In genomic region chr18:78738076-78738690, GRCh38 we compare ENCODE assay signal across 20 cellular contexts.
DNase-seq lines count a peak whose midpoint lies in the region; ATAC-seq, FAIRE-seq and TF ChIP-seq lines count a peak whose summit lies in the region.
"Had no signal": no experiment of that assay in that cellular context is flagged by ENCODE, and none has a peak within 500 bp of the region (broad histone marks: within the 10 kb centered on the region; RNA-seq: fewer than 3 reads in every experiment).

No MANE protein-coding gene starts in this region.

- peaks cover 12% of the 10 kb centered on the region; the same call in 1 of the 2 replicates for H3K23me2 ChIP-seq in H1 (ENCODE audit: low read depth, low read length)

- H3K4me1 Mint-ChIP-seq in stimulated activated naive CD8-positive, alpha-beta T cell treated with anti-CD3 and anti-CD28 coated beads, Interleukin-15, amount 100 ng/mL, for 72 hours = no peaks in the 10 kb centered on the region
- H3K4me1 Mint-ChIP-seq: CD4-positive, CD25-positive, alpha-beta regulatory T cell had no signal

- H4K20me1 ChIP-seq in H1 (replicated peaks in 1 of 2; ENCODE audit: control insufficient read depth in 1 of 2, insufficient read depth in 2 of 2, low read length in 2 of 2) (peaks cover 0 to 5% of the 10 kb centered on the region in 2 experiments), GM23248 (ENCODE audit: insufficient read depth) (no peaks in the 10 kb centered on the region)

- H2BK20ac ChIP-seq in H1 (ENCODE audit: low read length) = no peak overlapping the region

- peaks cover 6% of the 10 kb centered on the region for H3K27me3 Mint-ChIP-seq in stimulated activated naive CD8-positive, alpha-beta T cell treated with anti-CD3 and anti-CD28 coated beads, Interleukin-15, amount 100 ng/mL, for 72 hours

- FAIRE-seq in H1 (lab: Jason Lieb, UNC) = no peak

- H3K27ac ChIP-seq in H1 (ENCODE audit: low read depth, low read length) = no peak overlapping the region
- H3K27ac ChIP-seq in trophoblast cell (ENCODE audit: low read depth, low read length) = no peak overlapping the region
- H3K27ac ChIP-seq in GM23248 = no peak overlapping the region
- H3K27ac ChIP-seq: SJSA1 had no signal

- no peaks in the 10 kb centered on the region for H3K79me2 ChIP-seq in H1 (ENCODE audit: control insufficient read depth in 1 of 2, insufficient read depth in 2 of 2, low read length in 2 of 2)
- H3K79me2 ChIP-seq in trophoblast cell (ENCODE audit: control insufficient read depth, insufficient read depth, low read length, poor library complexity) = no peaks in the 10 kb centered on the region
- no peaks in the 10 kb centered on the region for H3K79me2 ChIP-seq in GM23248 (ENCODE audit: insufficient read depth)

- 87% methylated on average over 5 of the region's 5 CpGs; no CpG with 5 or more reads in 1 of the 2 experiments for WGBS in H1 (ENCODE audit: extremely low coverage in 1 of 2, insufficient coverage in 1 of 2, insufficient read length in 1 of 2, insufficient replicate concordance in 2 of 2, low coverage in 1 of 2, low lambda C conversion rate in 2 of 2, missing lambda C conversion rate in 1 of 2), 2 experiments
- WGBS in trophoblast cell (ENCODE audit: extremely low coverage, insufficient coverage, insufficient read length) = no CpG with 5 or more reads among the region's 5 CpGs
- 37 to 63% methylated on average over 4 to 5 of the region's 5 CpGs for WGBS in GM23248 (ENCODE audit: low coverage in 1 of 2, low lambda C conversion rate in 2 of 2, missing lambda C conversion rate in 2 of 2), 2 experiments

- H3K4me2 ChIP-seq in H1 (ENCODE audit: insufficient read depth in 1 of 2, low read depth in 2 of 2, low read length in 2 of 2) = no peak overlapping the region
- no peak overlapping the region for H3K4me2 ChIP-seq in trophoblast cell (ENCODE audit: low read length)
- no peak overlapping the region for H3K4me2 ChIP-seq in GM23248 (ENCODE audit: unreplicated experiment)

- H3K27ac Mint-ChIP-seq in stimulated activated naive CD8-positive, alpha-beta T cell treated with anti-CD3 and anti-CD28 coated beads, Interleukin-15, amount 100 ng/mL, for 72 hours = peak overlapping the region; percentile 1 to 30
- H3K27ac Mint-ChIP-seq: CD4-positive, CD25-positive, alpha-beta regulatory T cell had no signal

- CTCF ChIA-PET in H1 (lab: Charles Lee; ENCODE audit: partially characterized antibody) = interaction anchor here (0.9 to 1.2 kb wide), 4 partner anchors 15 to 138 kb away, joined by 3 to 4 read pairs (median 4); no protein-coding TSS in a partner anchor

- H4K8ac ChIP-seq in H1 (ENCODE audit: extremely low read depth, insufficient read depth, low read length) = no peak overlapping the region
- no peak overlapping the region for H4K8ac ChIP-seq in trophoblast cell (ENCODE audit: low read depth, low read length)

- H3K27me3 ChIP-seq in H1 (replicated peaks in 1 of 4; ENCODE audit: control insufficient read depth in 3 of 4, extremely low read depth in 1 of 4, insufficient read depth in 3 of 4, low read length in 3 of 4) (no peaks in the 10 kb centered on the region), trophoblast cell (ENCODE audit: insufficient read depth, low read length) (no peaks in the 10 kb centered on the region), GM23248 (replicated peaks; ENCODE audit: insufficient read depth) (no peaks in the 10 kb centered on the region)
- H3K27me3 ChIP-seq: SJSA1 had no signal

- H2BK12ac ChIP-seq in H1 (ENCODE audit: low read depth, low read length) (0 out of 2 replicates have a peak overlapping the region, but pooled peaks have one; percentile 17), trophoblast cell (ENCODE audit: low read length) (no peak overlapping the region)

- H3K4ac ChIP-seq in H1 (replicated peaks; ENCODE audit: insufficient read length, low read depth, low read length) = no peak overlapping the region
- no peak overlapping the region for H3K4ac ChIP-seq in trophoblast cell (ENCODE audit: low read depth, low read length)

- no peak overlapping the region for H4K12ac ChIP-seq in trophoblast cell (ENCODE audit: low read depth, low read length)

- H3K18ac ChIP-seq in H1 (ENCODE audit: extremely low read depth, low read length) (peak overlapping the region; percentile 19; the same call in 1 of the 2 replicates), trophoblast cell (ENCODE audit: low read length) (no peak overlapping the region)

- H3K36me3 ChIP-seq in H1 (ENCODE audit: control insufficient read depth in 2 of 4, insufficient read depth in 4 of 4, low read length in 3 of 4) (no peaks in the 10 kb centered on the region), trophoblast cell (ENCODE audit: control insufficient read depth in 1 of 2, insufficient read depth in 2 of 2, low read length in 2 of 2) (no peaks in the 10 kb centered on the region), GM23248 (ENCODE audit: low read depth) (no peaks in the 10 kb centered on the region)
- H3K36me3 ChIP-seq: SJSA1 had no signal

- H3K9me2 ChIP-seq in GM23248 (ENCODE audit: insufficient read depth) = no peaks in the 10 kb centered on the region

- H3K9me3 ChIP-seq in H1 (ENCODE audit: insufficient read depth in 2 of 2, low read depth in 1 of 2, low read length in 1 of 2) = no peaks in the 10 kb centered on the region
- peaks cover 8% of the 10 kb centered on the region for H3K9me3 ChIP-seq in trophoblast cell (ENCODE audit: insufficient read depth, low read depth, low read length)
- H3K9me3 ChIP-seq in GM23248 (ENCODE audit: low read depth) = no peaks in the 10 kb centered on the region

- peaks cover 0 to 14% of the 10 kb centered on the region in 2 donors for H3K9me3 Mint-ChIP-seq in stimulated activated naive CD8-positive, alpha-beta T cell treated with anti-CD3 and anti-CD28 coated beads, Interleukin-15, amount 100 ng/mL, for 72 hours

- H3K14ac ChIP-seq in H1 (ENCODE audit: insufficient read length) (no peak overlapping the region), trophoblast cell (ENCODE audit: low read length) (no peak overlapping the region)

- no peak overlapping the region for H3K56ac ChIP-seq in H1 (replicated peaks; ENCODE audit: insufficient read length, low read depth, low read length)

- TF ChIP-seq CTCF in H1 (IDR thresholded peaks at IDR 0.05; ENCODE audit: control extremely low read depth in 1 of 3, insufficient read depth in 1 of 3, low read depth in 1 of 3, low read length in 3 of 3) = no peak

- in situ Hi-C loops in GM23248 (cut with MboI) = no loop called here

- no peak overlapping the region for H2AK5ac ChIP-seq in H1 (ENCODE audit: low read depth, low read length)
- no peak overlapping the region for H2AK5ac ChIP-seq in trophoblast cell (ENCODE audit: low read length)

- no peaks in the 10 kb centered on the region for H3F3A ChIP-seq in GM23248 (ENCODE audit: insufficient read depth)

- H3K23ac ChIP-seq in H1 (ENCODE audit: insufficient read length) = no peak overlapping the region
- H3K23ac ChIP-seq in trophoblast cell (ENCODE audit: low read length) = peak overlapping the region; percentile 20

- no peak overlapping the region for H4K5ac ChIP-seq in H1 (ENCODE audit: insufficient read length, low read depth, low read length)

- H3K9ac ChIP-seq in H1 (replicated peaks in 1 of 4; ENCODE audit: extremely low read depth in 1 of 4, low read depth in 3 of 4, low read length in 3 of 4) = no peak overlapping the region
- H3K9ac ChIP-seq in trophoblast cell (ENCODE audit: low read length) = no peak overlapping the region
- H3K9ac ChIP-seq in GM23248 = no peak overlapping the region

- no peaks in the 10 kb centered on the region for H3K79me1 ChIP-seq in H1 (ENCODE audit: low read depth, low read length)
- no peaks in the 10 kb centered on the region for H3K79me1 ChIP-seq in trophoblast cell (ENCODE audit: low read length)

- no peaks in the 10 kb centered on the region; a peak in 1 of 7 replicates for H3K4me1 ChIP-seq in H1 (replicated peaks in 1 of 4; ENCODE audit: control insufficient read depth in 3 of 4, insufficient read depth in 4 of 4, low read length in 3 of 4)
- no peaks in the 10 kb centered on the region for H3K4me1 ChIP-seq in trophoblast cell (ENCODE audit: control insufficient read depth in 1 of 2, insufficient read depth in 2 of 2, low read length in 2 of 2)
- no peaks in the 10 kb centered on the region for H3K4me1 ChIP-seq in GM23248 (ENCODE audit: insufficient read depth)
- H3K4me1 ChIP-seq: SJSA1 had no signal

- POLR2A ChIA-PET in H1 (lab: Charles Lee; ENCODE audit: partially characterized antibody) = no interaction called here

- TF ChIP-seq EP300 in H1 (IDR thresholded peaks at IDR 0.05; ENCODE audit: borderline replicate concordance in 1 of 2, low read depth in 2 of 2, low read length in 2 of 2) = no peak

- ATAC-seq in stimulated activated naive CD8-positive, alpha-beta T cell treated with anti-CD3 and anti-CD28 coated beads, Interleukin-15, amount 100 ng/mL, for 72 hours = peak; percentile 5
- no peak for ATAC-seq in stimulated activated naive CD8-positive, alpha-beta T cell treated with anti-CD3 and anti-CD28 coated beads, Interleukin-15, Interleukin-2, amounts not matched to agents 100 U/mL and 50 U/mL, for 24 hours
- no peak for ATAC-seq in HG02678 (IDR thresholded peaks at IDR 0.05; ENCODE audit: unreplicated experiment)
- ATAC-seq: Right ventricle myocardium inferior had no signal

- peak overlapping the region; percentile 61 for H4K91ac ChIP-seq in H1 (replicated peaks; ENCODE audit: insufficient read length, low read length)
- H4K91ac ChIP-seq in trophoblast cell (ENCODE audit: low read depth, low read length) = no peak overlapping the region

- no peak for TF ChIP-seq RAD21 in H1 (IDR thresholded peaks at IDR 0.05 in 1 of 2, conservative IDR thresholded peaks at IDR 0.05 in 1 of 2; ENCODE audit: low read depth in 2 of 2, low read length in 2 of 2)

- no peak overlapping the region for H2BK5ac ChIP-seq in H1 (ENCODE audit: low read depth, low read length)
- H2BK5ac ChIP-seq in trophoblast cell (ENCODE audit: low read depth, low read length, poor library complexity) = no peak overlapping the region

- no peak overlapping the region for H2AFZ ChIP-seq in H1 (ENCODE audit: low read length)
- H2AFZ ChIP-seq in trophoblast cell (ENCODE audit: insufficient read depth, low read length, poor library complexity) = no peak overlapping the region
- H2AFZ ChIP-seq in GM23248 = no peak overlapping the region

- TF ChIP-seq POLR2A in H1 (IDR thresholded peaks at IDR 0.05; ENCODE audit: control extremely low read depth in 1 of 2, low read depth in 2 of 2, low read length in 2 of 2) = no peak

- 0 out of 2 replicates have a peak overlapping the region, but pooled peaks have one; percentile 92 for H2BK15ac ChIP-seq in H1 (ENCODE audit: low read length)

- H3K4me3 Mint-ChIP-seq in stimulated activated naive CD8-positive, alpha-beta T cell treated with anti-CD3 and anti-CD28 coated beads, Interleukin-15, amount 100 ng/mL, for 72 hours = no peak overlapping the region
- H3K4me3 Mint-ChIP-seq: CD4-positive, CD25-positive, alpha-beta regulatory T cell had no signal

- H2BK120ac ChIP-seq in H1 (replicated peaks; ENCODE audit: low read depth, low read length) (no peak overlapping the region), trophoblast cell (ENCODE audit: insufficient read depth, low read length, poor library complexity) (no peak overlapping the region)

- DNase-seq in stimulated activated naive CD8-positive, alpha-beta T cell treated with anti-CD3 and anti-CD28 coated beads, Interleukin-15, amount 100 ng/mL, for 72 hours = no peak
- no peak for DNase-seq in stimulated activated naive CD8-positive, alpha-beta T cell treated with anti-CD3 and anti-CD28 coated beads, Interleukin-15, Interleukin-2, amounts not matched to agents 100 U/mL and 50 U/mL, for 24 hours
- no peak for DNase-seq in H1 (ENCODE audit: low read depth in 1 of 2, low spot score in 2 of 2)
- no peak for DNase-seq in trophoblast cell
- no peak for DNase-seq in HCEC 1CT
- no peak for DNase-seq in GM23248
- DNase-seq: CD4-positive, CD25-positive, alpha-beta regulatory T cell; EL; GF-D8; H7; KBM-7; MM.1S; NCI-H1048; NCI-H1417 treated with DMSO at 0.1 percent for 48 hours; NCI-H187; NCI-H446; NCI-H526 had no signal

- H3K4me3 ChIP-seq in H1 (ENCODE audit: extremely low read depth in 1 of 4, insufficient read depth in 2 of 4, low read depth in 3 of 4, low read length in 4 of 4) = no peak overlapping the region
- H3K4me3 ChIP-seq in trophoblast cell (ENCODE audit: low read depth, low read length) = no peak overlapping the region
- H3K4me3 ChIP-seq in GM23248 = no peak overlapping the region
- H3K4me3 ChIP-seq: SJSA1 had no signal
